1 cellular context compared by ENCODE assay signal in the genomic region with DNA sequence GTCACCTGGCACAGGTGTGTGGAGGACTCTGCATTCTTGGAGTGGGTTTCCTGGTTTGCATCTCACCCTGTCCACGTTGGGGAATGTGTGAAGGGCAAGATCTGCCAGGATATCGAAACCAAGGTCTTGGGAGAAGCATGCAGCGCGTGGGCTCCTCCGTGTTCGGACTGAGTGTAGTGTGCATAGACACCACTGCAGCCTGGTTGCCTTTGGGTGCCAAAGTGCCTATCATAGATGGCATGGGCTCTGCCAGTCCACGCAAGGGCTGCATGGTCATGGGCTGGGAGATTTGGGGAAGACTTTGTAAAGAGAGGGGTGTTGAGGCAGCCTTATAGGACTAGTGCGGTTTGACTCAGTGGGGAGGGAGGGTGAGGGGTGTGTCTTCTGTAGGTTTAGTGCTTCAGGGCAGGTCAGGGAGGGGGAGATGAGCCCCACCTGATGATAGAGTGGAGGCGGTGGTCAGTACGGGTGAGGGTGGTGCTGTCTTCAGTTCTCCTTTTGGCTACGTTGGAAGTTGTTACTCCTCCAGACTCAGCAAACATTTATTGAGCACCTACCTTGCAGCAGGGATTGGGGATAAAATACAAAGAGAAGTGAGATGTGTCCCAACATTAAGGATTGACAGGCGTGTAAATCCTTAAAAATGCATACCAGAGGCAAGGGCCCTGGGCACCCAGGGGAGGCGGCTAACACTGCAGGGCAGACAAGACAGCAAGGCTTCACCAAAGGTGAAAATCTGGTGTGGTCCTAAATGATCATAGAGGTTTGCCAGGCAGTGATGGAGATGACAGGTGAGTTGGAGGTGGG.
A peak's percentile ranks its signal among the peaks of the same experiment; 100 is the strongest.
TF ChIP-seq lines count a peak whose summit lies in the region.

No MANE protein-coding gene starts in this region.

TF ChIP-seq in GM12878, 131 proteins besides CTCF, POLR2A, EP300 and RAD21 (continues in another document):
- TF ChIP-seq BMI1 (IDR thresholded peaks at IDR 0.05; ENCODE audit: borderline replicate concordance) (no peak), CHD4 (IDR thresholded peaks at IDR 0.05) (0 out of 2 replicates have a peak, but pooled peaks have one; percentile 27), SREBF2 (IDR thresholded peaks at IDR 0.05; ENCODE audit: low read length) (no peak), RBBP5 (conservative IDR thresholded peaks at IDR 0.05) (no peak), CREM (IDR thresholded peaks at IDR 0.05; ENCODE audit: low read depth) (no peak), BHLHE40 (IDR thresholded peaks at IDR 0.05; ENCODE audit: borderline replicate concordance in 1 of 2, low read depth in 2 of 2, low read length in 1 of 2) (0 out of 4 replicates have a peak, but pooled peaks of 1 of the 2 experiments have one; percentile 6), ZNF24 (IDR thresholded peaks at IDR 0.05) (peak; percentile 48; the same call in 1 of the 2 replicates), POU2F2 (IDR thresholded peaks at IDR 0.05; ENCODE audit: borderline replicate concordance, low read depth, low read length) (peak; percentile 3; the same call in 1 of the 3 replicates), YBX1 (IDR thresholded peaks at IDR 0.05) (no peak), SUPT20H (IDR thresholded peaks at IDR 0.05; ENCODE audit: borderline replicate concordance, control insufficient read depth, low read depth, low read length) (no peak), SMAD1 (IDR thresholded peaks at IDR 0.05; ENCODE audit: low read depth, partially characterized antibody) (no peak), MYC (IDR thresholded peaks at IDR 0.05; ENCODE audit: insufficient read depth, insufficient read length, insufficient replicate concordance, low read length, severe bottlenecking) (no peak), PAX8 (IDR thresholded peaks at IDR 0.05) (no peak), DPF2 (IDR thresholded peaks at IDR 0.05) (peak; percentile 44), EED (IDR thresholded peaks at IDR 0.05; ENCODE audit: low read depth) (peak; percentile 48; the same call in 1 of the 2 replicates), ZBED1 (IDR thresholded peaks at IDR 0.05; ENCODE audit: borderline replicate concordance) (no peak), IRF4 (IDR thresholded peaks at IDR 0.05; ENCODE audit: low read depth, low read length) (peak; percentile 40; the same call in 1 of the 2 replicates), EGR1 (IDR thresholded peaks at IDR 0.05; ENCODE audit: borderline replicate concordance in 1 of 2, low read depth in 2 of 2, low read length in 2 of 2) (no peak), IKZF1 (conservative IDR thresholded peaks at IDR 0.05) (peak; percentile 51), HDAC6 (IDR thresholded peaks at IDR 0.05; ENCODE audit: unreplicated experiment) (peak; percentile 54), WRNIP1 (IDR thresholded peaks at IDR 0.05; ENCODE audit: borderline replicate concordance, low read depth, low read length) (0 out of 2 replicates have a peak, but pooled peaks have one; percentile 38), NBN (IDR thresholded peaks at IDR 0.05) (0 out of 2 replicates have a peak, but pooled peaks have one; percentile 22), TARDBP (IDR thresholded peaks at IDR 0.05; ENCODE audit: borderline replicate concordance) (no peak)
- TF ChIP-seq, protein P1, sequence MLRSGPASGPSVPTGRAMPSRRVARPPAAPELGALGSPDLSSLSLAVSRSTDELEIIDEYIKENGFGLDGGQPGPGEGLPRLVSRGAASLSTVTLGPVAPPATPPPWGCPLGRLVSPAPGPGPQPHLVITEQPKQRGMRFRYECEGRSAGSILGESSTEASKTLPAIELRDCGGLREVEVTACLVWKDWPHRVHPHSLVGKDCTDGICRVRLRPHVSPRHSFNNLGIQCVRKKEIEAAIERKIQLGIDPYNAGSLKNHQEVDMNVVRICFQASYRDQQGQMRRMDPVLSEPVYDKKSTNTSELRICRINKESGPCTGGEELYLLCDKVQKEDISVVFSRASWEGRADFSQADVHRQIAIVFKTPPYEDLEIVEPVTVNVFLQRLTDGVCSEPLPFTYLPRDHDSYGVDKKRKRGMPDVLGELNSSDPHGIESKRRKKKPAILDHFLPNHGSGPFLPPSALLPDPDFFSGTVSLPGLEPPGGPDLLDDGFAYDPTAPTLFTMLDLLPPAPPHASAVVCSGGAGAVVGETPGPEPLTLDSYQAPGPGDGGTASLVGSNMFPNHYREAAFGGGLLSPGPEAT (IDR thresholded peaks at IDR 0.05; ENCODE audit: low read depth): no peak
- TF ChIP-seq, protein P2, sequence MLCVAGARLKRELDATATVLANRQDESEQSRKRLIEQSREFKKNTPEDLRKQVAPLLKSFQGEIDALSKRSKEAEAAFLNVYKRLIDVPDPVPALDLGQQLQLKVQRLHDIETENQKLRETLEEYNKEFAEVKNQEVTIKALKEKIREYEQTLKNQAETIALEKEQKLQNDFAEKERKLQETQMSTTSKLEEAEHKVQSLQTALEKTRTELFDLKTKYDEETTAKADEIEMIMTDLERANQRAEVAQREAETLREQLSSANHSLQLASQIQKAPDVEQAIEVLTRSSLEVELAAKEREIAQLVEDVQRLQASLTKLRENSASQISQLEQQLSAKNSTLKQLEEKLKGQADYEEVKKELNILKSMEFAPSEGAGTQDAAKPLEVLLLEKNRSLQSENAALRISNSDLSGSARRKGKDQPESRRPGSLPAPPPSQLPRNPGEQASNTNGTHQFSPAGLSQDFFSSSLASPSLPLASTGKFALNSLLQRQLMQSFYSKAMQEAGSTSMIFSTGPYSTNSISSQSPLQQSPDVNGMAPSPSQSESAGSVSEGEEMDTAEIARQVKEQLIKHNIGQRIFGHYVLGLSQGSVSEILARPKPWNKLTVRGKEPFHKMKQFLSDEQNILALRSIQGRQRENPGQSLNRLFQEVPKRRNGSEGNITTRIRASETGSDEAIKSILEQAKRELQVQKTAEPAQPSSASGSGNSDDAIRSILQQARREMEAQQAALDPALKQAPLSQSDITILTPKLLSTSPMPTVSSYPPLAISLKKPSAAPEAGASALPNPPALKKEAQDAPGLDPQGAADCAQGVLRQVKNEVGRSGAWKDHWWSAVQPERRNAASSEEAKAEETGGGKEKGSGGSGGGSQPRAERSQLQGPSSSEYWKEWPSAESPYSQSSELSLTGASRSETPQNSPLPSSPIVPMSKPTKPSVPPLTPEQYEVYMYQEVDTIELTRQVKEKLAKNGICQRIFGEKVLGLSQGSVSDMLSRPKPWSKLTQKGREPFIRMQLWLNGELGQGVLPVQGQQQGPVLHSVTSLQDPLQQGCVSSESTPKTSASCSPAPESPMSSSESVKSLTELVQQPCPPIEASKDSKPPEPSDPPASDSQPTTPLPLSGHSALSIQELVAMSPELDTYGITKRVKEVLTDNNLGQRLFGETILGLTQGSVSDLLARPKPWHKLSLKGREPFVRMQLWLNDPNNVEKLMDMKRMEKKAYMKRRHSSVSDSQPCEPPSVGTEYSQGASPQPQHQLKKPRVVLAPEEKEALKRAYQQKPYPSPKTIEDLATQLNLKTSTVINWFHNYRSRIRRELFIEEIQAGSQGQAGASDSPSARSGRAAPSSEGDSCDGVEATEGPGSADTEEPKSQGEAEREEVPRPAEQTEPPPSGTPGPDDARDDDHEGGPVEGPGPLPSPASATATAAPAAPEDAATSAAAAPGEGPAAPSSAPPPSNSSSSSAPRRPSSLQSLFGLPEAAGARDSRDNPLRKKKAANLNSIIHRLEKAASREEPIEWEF (IDR thresholded peaks at IDR 0.05; ENCODE audit: insufficient replicate concordance, low read depth, low read length): no peak
- TF ChIP-seq, protein P3, sequence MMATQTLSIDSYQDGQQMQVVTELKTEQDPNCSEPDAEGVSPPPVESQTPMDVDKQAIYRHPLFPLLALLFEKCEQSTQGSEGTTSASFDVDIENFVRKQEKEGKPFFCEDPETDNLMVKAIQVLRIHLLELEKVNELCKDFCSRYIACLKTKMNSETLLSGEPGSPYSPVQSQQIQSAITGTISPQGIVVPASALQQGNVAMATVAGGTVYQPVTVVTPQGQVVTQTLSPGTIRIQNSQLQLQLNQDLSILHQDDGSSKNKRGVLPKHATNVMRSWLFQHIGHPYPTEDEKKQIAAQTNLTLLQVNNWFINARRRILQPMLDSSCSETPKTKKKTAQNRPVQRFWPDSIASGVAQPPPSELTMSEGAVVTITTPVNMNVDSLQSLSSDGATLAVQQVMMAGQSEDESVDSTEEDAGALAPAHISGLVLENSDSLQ (IDR thresholded peaks at IDR 0.05): peak; percentile 30; the same call in 1 of the 2 replicates
- TF ChIP-seq, protein P4, sequence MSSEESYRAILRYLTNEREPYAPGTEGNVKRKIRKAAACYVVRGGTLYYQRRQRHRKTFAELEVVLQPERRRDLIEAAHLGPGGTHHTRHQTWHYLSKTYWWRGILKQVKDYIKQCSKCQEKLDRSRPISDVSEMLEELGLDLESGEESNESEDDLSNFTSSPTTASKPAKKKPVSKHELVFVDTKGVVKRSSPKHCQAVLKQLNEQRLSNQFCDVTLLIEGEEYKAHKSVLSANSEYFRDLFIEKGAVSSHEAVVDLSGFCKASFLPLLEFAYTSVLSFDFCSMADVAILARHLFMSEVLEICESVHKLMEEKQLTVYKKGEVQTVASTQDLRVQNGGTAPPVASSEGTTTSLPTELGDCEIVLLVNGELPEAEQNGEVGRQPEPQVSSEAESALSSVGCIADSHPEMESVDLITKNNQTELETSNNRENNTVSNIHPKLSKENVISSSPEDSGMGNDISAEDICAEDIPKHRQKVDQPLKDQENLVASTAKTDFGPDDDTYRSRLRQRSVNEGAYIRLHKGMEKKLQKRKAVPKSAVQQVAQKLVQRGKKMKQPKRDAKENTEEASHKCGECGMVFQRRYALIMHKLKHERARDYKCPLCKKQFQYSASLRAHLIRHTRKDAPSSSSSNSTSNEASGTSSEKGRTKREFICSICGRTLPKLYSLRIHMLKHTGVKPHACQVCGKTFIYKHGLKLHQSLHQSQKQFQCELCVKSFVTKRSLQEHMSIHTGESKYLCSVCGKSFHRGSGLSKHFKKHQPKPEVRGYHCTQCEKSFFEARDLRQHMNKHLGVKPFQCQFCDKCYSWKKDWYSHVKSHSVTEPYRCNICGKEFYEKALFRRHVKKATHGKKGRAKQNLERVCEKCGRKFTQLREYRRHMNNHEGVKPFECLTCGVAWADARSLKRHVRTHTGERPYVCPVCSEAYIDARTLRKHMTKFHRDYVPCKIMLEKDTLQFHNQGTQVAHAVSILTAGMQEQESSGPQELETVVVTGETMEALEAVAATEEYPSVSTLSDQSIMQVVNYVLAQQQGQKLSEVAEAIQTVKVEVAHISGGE (CRISPR knock-in tag; IDR thresholded peaks at IDR 0.05): peak; percentile 34; the same call in 1 of the 2 replicates
- TF ChIP-seq, protein P5, sequence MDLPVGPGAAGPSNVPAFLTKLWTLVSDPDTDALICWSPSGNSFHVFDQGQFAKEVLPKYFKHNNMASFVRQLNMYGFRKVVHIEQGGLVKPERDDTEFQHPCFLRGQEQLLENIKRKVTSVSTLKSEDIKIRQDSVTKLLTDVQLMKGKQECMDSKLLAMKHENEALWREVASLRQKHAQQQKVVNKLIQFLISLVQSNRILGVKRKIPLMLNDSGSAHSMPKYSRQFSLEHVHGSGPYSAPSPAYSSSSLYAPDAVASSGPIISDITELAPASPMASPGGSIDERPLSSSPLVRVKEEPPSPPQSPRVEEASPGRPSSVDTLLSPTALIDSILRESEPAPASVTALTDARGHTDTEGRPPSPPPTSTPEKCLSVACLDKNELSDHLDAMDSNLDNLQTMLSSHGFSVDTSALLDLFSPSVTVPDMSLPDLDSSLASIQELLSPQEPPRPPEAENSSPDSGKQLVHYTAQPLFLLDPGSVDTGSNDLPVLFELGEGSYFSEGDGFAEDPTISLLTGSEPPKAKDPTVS (IDR thresholded peaks at IDR 0.05; ENCODE audit: low read depth, low read length): no peak
- TF ChIP-seq, protein P6, sequence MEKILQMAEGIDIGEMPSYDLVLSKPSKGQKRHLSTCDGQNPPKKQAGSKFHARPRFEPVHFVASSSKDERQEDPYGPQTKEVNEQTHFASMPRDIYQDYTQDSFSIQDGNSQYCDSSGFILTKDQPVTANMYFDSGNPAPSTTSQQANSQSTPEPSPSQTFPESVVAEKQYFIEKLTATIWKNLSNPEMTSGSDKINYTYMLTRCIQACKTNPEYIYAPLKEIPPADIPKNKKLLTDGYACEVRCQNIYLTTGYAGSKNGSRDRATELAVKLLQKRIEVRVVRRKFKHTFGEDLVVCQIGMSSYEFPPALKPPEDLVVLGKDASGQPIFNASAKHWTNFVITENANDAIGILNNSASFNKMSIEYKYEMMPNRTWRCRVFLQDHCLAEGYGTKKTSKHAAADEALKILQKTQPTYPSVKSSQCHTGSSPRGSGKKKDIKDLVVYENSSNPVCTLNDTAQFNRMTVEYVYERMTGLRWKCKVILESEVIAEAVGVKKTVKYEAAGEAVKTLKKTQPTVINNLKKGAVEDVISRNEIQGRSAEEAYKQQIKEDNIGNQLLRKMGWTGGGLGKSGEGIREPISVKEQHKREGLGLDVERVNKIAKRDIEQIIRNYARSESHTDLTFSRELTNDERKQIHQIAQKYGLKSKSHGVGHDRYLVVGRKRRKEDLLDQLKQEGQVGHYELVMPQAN (conservative IDR thresholded peaks at IDR 0.05): 0 out of 2 replicates have a peak, but pooled peaks have one; percentile 24
- TF ChIP-seq, protein P7, sequence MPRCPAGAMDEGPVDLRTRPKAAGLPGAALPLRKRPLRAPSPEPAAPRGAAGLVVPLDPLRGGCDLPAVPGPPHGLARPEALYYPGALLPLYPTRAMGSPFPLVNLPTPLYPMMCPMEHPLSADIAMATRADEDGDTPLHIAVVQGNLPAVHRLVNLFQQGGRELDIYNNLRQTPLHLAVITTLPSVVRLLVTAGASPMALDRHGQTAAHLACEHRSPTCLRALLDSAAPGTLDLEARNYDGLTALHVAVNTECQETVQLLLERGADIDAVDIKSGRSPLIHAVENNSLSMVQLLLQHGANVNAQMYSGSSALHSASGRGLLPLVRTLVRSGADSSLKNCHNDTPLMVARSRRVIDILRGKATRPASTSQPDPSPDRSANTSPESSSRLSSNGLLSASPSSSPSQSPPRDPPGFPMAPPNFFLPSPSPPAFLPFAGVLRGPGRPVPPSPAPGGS (IDR thresholded peaks at IDR 0.05; ENCODE audit: borderline replicate concordance, insufficient read depth, low read depth, low read length, poor library complexity, severe bottlenecking): no peak
- TF ChIP-seq, protein P8, sequence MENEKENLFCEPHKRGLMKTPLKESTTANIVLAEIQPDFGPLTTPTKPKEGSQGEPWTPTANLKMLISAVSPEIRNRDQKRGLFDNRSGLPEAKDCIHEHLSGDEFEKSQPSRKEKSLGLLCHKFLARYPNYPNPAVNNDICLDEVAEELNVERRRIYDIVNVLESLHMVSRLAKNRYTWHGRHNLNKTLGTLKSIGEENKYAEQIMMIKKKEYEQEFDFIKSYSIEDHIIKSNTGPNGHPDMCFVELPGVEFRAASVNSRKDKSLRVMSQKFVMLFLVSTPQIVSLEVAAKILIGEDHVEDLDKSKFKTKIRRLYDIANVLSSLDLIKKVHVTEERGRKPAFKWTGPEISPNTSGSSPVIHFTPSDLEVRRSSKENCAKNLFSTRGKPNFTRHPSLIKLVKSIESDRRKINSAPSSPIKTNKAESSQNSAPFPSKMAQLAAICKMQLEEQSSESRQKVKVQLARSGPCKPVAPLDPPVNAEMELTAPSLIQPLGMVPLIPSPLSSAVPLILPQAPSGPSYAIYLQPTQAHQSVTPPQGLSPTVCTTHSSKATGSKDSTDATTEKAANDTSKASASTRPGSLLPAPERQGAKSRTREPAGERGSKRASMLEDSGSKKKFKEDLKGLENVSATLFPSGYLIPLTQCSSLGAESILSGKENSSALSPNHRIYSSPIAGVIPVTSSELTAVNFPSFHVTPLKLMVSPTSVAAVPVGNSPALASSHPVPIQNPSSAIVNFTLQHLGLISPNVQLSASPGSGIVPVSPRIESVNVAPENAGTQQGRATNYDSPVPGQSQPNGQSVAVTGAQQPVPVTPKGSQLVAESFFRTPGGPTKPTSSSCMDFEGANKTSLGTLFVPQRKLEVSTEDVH (IDR thresholded peaks at IDR 0.05; ENCODE audit: low read depth, partially characterized antibody): no peak
